Comparison of ENCODE assay signal across 8 cellular contexts in the genomic region with DNA sequence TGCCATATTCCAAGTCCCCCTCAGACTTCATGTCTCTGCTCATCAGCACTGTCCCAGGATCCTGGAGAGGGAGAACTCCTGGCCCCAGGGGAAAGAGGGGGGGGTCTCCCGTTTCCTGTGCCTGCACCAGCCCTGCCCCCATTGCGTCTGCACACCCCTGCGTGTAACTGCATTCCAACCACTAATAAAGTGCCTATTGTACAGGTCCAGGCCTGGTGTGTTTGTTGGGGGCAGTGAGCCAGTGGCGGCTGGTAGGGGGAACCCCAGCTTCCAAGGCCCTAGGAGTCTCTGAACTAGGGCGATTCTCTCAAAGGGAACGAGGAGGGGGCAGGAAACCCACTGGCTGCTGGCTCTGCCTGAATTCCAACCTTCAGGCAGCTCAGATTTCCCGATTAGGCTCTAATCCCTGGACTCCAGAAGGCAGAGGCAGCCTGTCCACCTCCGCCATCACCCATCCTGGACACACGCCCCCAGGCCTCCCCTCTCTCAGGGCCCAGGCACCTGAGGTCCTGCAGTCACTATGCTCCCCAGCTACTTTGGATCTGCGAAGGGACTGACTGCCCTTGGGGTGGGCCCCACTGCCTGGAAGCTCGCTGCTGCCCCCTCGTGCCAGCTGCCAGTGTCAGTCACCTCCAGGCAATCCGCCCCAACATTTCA. TPM values are rescaled to one million over a fixed set of nuclear protein-coding genes. Genes with fewer than 3 reads are reported as not detected.
DNase-seq lines count a peak whose midpoint lies in the region; ATAC-seq and TF ChIP-seq lines count a peak whose summit lies in the region.

No MANE protein-coding gene starts in this region.

- dilution Hi-C loops in mammary epithelial cell (cut with HindIII; ENCODE audit: low sequenced_read_pairs), result loop anchor here (5.0 kb wide), 4 partner anchors 32 to 132 kb away; no protein-coding TSS in a partner anchor

- peak overlapping the region; percentile 13 for H3K4me2 ChIP-seq in mammary epithelial cell (ENCODE audit: insufficient read depth, low read depth, low read length)

- TF ChIP-seq CTCF in GM13977 (IDR thresholded peaks at IDR 0.05; ENCODE audit: extremely low read depth, insufficient read depth, missing control alignments), result peak; percentile 95
- TF ChIP-seq CTCF in mammary epithelial cell (conservative IDR thresholded peaks at IDR 0.05 in 1 of 2, IDR thresholded peaks at IDR 0.05 in 1 of 2; ENCODE audit: extremely low read depth in 1 of 2, insufficient read depth in 1 of 2, low read depth in 1 of 2, low read length in 2 of 2), result peak; percentile 81 to 91

- ATAC-seq in HG02938 (IDR thresholded peaks at IDR 0.05; ENCODE audit: unreplicated experiment), result no peak

- CTCF ChIA-PET in mammary epithelial cell (lab: Charles Lee; ENCODE audit: low non-redundant PET), result interaction anchor here (0.5 to 1.1 kb wide), 5 partner anchors 55 to 236 kb away, joined by 5 to 27 read pairs (median 17); no protein-coding TSS in a partner anchor

- H3K79me2 ChIP-seq in mammary epithelial cell (ENCODE audit: insufficient read depth, low read length), result no peaks in the 10 kb centered on the region

- no TSS peak for BruUV-seq in mammary epithelial cell (replicated peaks; lab: Mats Ljungman, UMichigan)

- WGBS in mammary epithelial cell (ENCODE audit: low coverage, missing lambda C conversion rate), result 11% methylated on average over 10 of the region's 13 CpGs

- no peaks in the 10 kb centered on the region for H3K27me3 ChIP-seq in mammary epithelial cell (ENCODE audit: insufficient read depth, low read length)

- DNase-seq in 8988T, result peak; percentile 95
- DNase-seq in GM13977 (ENCODE audit: low spot score), result peak; percentile 90
- DNase-seq in NCI-H2196 treated with DMSO at 0.1 percent for 48 hours (lab: John Stamatoyannopoulos, UW; ENCODE audit: unreplicated experiment), result peak; percentile 49
- peak; percentile 76 to 82 (median 78) for DNase-seq in activated CD4-positive, CD25-positive, alpha-beta regulatory T cell (lab: John Stamatoyannopoulos, UW)
- DNase-seq in mammary epithelial cell, result peak; percentile 59
- peak; percentile 74 for DNase-seq in iris pigment epithelial cell (ENCODE audit: low read depth)
- peak; percentile 88 for DNase-seq in stimulated activated CD4-positive, alpha-beta T cell treated with anti-CD3 and anti-CD28 coated beads, Interleukin-15, amount 100 ng/mL, for 24 hours

- H3K9ac ChIP-seq in mammary epithelial cell (ENCODE audit: insufficient read depth, low read length), result no peak overlapping the region

- intact Hi-C loops in mammary epithelial cell (cut with micrococcal nuclease), result loop anchor here (1.0 kb wide), 1 partner anchor 63 kb away; no protein-coding TSS in a partner anchor

- no peaks in the 10 kb centered on the region for H4K20me1 ChIP-seq in mammary epithelial cell (ENCODE audit: insufficient read depth, low read length)

- in situ Hi-C loops in GM13977 (cut with MboI; ENCODE audit: low pct_unique_long_range_greater_than_20kb, low sequenced_read_pairs, unreplicated experiment), result loop anchor here (5.0 kb wide), 1 partner anchor 62 kb away; no protein-coding TSS in a partner anchor
- in situ Hi-C loops in mammary epithelial cell (cut with MboI; ENCODE audit: low sequenced_read_pairs in 2 of 2), result loop anchor here (5.0 kb wide), 1 partner anchor 62 kb away; no protein-coding TSS in a partner anchor

- H3K36me3 ChIP-seq in mammary epithelial cell (ENCODE audit: insufficient read depth, low read length), result peaks cover 6% of the 10 kb centered on the region

- H3K4me3 ChIP-seq in mammary epithelial cell (replicated peaks in 1 of 3; ENCODE audit: insufficient read depth in 1 of 3, low read depth in 2 of 3, low read length in 3 of 3), result no peak overlapping the region

- H3K27ac ChIP-seq in mammary epithelial cell (ENCODE audit: insufficient read depth, low read depth, low read length), result no peak overlapping the region

- H3K9me3 ChIP-seq in mammary epithelial cell (replicated peaks; ENCODE audit: insufficient read depth, low read length), result no peaks in the 10 kb centered on the region

- no peak overlapping the region for H2AFZ ChIP-seq in mammary epithelial cell (ENCODE audit: low read depth, low read length)

- peaks cover 14% of the 10 kb centered on the region for H3K4me1 ChIP-seq in mammary epithelial cell (ENCODE audit: insufficient read depth, low read length)

RNA-seq across cellular contexts. Expression of gene ILF3, which starts 9.7 kb away (rescaled TPM):
- total RNA-seq in mammary epithelial cell, result 100 to 1,000 TPM in 1 of 2 donors, 10 to 100 TPM in 1; 75.5 to 252 TPM
- 139 TPM for polyA plus RNA-seq in mammary epithelial cell
- 177 TPM for polyA minus RNA-seq in mammary epithelial cell

RNA-seq across cellular contexts. Expression of gene SLC44A2, which starts 19.1 kb away (rescaled TPM):
- 10 to 100 TPM; 64.8 to 87.9 TPM for total RNA-seq in mammary epithelial cell
- polyA plus RNA-seq in mammary epithelial cell, result 65.0 TPM
- 261 TPM for polyA minus RNA-seq in mammary epithelial cell

RNA-seq across cellular contexts. Expression of gene QTRT1, which starts 56.8 kb away (rescaled TPM):
- 10 to 100 TPM; 22.2 to 42.7 TPM for total RNA-seq in mammary epithelial cell
- 35.4 TPM for polyA plus RNA-seq in mammary epithelial cell
- 5.5 TPM for polyA minus RNA-seq in mammary epithelial cell

RNA-seq across cellular contexts. Expression of gene AP1M2, which starts 57.4 kb away (rescaled TPM):
- total RNA-seq in mammary epithelial cell, result 100 to 1,000 TPM in 1 of 2 donors, 10 to 100 TPM in 1; 86.3 to 119 TPM
- polyA plus RNA-seq in mammary epithelial cell, result 113 TPM
- 170 TPM for polyA minus RNA-seq in mammary epithelial cell
